ENCODE assay signal across 8 cellular contexts in the genomic region with DNA sequence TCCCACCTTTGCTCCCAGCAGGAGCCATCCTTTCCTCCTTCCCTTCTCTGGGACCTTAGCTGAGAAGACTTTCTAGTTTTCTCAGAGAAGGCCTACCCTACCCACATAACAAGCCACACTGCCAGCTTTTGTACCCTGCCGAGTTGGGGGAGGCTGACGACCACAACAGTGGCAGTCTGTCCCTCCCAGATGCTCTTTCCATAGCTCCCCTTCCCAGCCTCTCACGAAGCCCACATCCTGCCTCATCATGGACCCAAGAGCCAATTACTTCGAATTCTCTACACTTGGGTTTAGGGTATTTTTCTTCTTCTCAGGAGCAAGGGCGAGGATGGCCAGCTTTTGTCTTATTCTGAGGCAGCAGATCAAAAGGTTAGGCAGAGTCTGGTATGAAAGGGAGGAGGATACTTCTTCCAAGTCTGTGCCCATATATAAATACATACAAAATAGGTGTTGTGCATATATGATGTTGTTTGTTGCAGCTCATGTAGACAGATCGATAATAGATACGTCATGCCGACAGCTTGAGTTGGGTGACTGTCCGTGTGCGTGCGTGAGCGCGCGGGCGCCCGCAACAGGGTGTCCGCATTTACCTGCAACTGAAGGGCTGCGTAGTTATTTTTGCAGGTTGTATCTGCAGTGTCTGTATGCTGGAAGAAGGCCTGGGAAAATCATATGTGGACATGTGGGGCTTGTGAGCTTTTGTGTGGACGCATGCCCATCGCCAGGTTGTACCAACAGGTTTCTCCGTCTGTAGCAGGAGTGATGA. TPM values are rescaled to one million over a fixed set of nuclear protein-coding genes. Genes with fewer than 3 reads are reported as not detected.
DNase-seq lines count a peak whose midpoint lies in the region; ATAC-seq lines count a peak whose summit lies in the region.

No MANE protein-coding gene starts in this region.

- H3K4me3 Mint-ChIP-seq in activated T-cell treated with anti-CD3 and anti-CD28 coated beads, Interleukin-2, amount 50 U/mL, for 4 hours = peak overlapping the region; percentile 80
- peak overlapping the region; percentile 88 for H3K4me3 Mint-ChIP-seq in activated T-helper 17 cell treated with anti-CD3 and anti-CD28 coated beads, Interleukin-2, amount 50 U/mL, for 72 hours

- peak overlapping the region; percentile 20 for H3K27ac Mint-ChIP-seq in activated T-helper 17 cell treated with anti-CD3 and anti-CD28 coated beads, Interleukin-2, amount 50 U/mL, for 72 hours

- H3K4me3 ChIP-seq in iPS-15b (ENCODE audit: low read depth, low read length) (peak overlapping the region; percentile 74), stomach smooth muscle (ENCODE audit: low read length in 2 of 2) (peak overlapping the region; percentile 18 to 68)

- no peak for DNase-seq in activated T-cell treated with anti-CD3 and anti-CD28 coated beads, Interleukin-2, amount 50 U/mL, for 4 hours
- DNase-seq in activated T-cell treated with anti-CD3 and anti-CD28 coated beads, Interleukin-2, amount 50 U/mL, for 1 hour = no peak
- no peak for DNase-seq in NCI-H2196 (lab: John Stamatoyannopoulos, UW; ENCODE audit: unreplicated experiment)

- peaks cover 14% of the 10 kb centered on the region for H3K4me1 Mint-ChIP-seq in activated T-cell treated with anti-CD3 and anti-CD28 coated beads, Interleukin-2, amount 50 U/mL, for 4 hours (ENCODE audit: low read depth)
- peaks cover 12% of the 10 kb centered on the region for H3K4me1 Mint-ChIP-seq in activated T-helper 17 cell treated with anti-CD3 and anti-CD28 coated beads, Interleukin-2, amount 50 U/mL, for 72 hours

- H3K9me3 Mint-ChIP-seq in activated T-cell treated with anti-CD3 and anti-CD28 coated beads, Interleukin-2, amount 50 U/mL, for 4 hours = no peaks in the 10 kb centered on the region
- H3K9me3 Mint-ChIP-seq in activated T-helper 17 cell treated with anti-CD3 and anti-CD28 coated beads, Interleukin-2, amount 50 U/mL, for 72 hours = no peaks in the 10 kb centered on the region

- H3K9ac ChIP-seq in iPS-15b (ENCODE audit: low read depth, low read length) (no peak overlapping the region), stomach smooth muscle (ENCODE audit: low read length in 2 of 2) (no peak overlapping the region)

- H3K9me3 ChIP-seq in iPS-15b (ENCODE audit: control insufficient read depth, insufficient read depth, low read length) (no peaks in the 10 kb centered on the region), stomach smooth muscle (ENCODE audit: control insufficient read depth in 2 of 2, low read length in 2 of 2) (no peaks in the 10 kb centered on the region)

- H3K4me1 ChIP-seq in iPS-15b (ENCODE audit: control insufficient read depth, insufficient read depth, low read length) (peaks cover 3% of the 10 kb centered on the region), stomach smooth muscle (ENCODE audit: control insufficient read depth, insufficient read depth, low read length) (peaks cover 15% of the 10 kb centered on the region)

- H3K27ac ChIP-seq in stomach smooth muscle (ENCODE audit: low read length) = no peak overlapping the region

- ATAC-seq in activated T-cell treated with anti-CD3 and anti-CD28 coated beads, Interleukin-2, amount 50 U/mL, for 4 hours = no peak
- no peak for ATAC-seq in activated T-helper 17 cell treated with anti-CD3 and anti-CD28 coated beads, Interleukin-2, amount 50 U/mL, for 72 hours (replicated peaks)
- no peak for ATAC-seq in GM19395 (IDR thresholded peaks at IDR 0.05; ENCODE audit: unreplicated experiment)
- ATAC-seq in HG02678 (IDR thresholded peaks at IDR 0.05; ENCODE audit: unreplicated experiment) = no peak

- peaks cover 96% of the 10 kb centered on the region for H3K27me3 ChIP-seq in iPS-15b (ENCODE audit: control insufficient read depth, insufficient read depth, low read length)
- peaks cover 44 to 50% of the 10 kb centered on the region in 2 donors for H3K27me3 ChIP-seq in stomach smooth muscle (ENCODE audit: control insufficient read depth in 1 of 2, insufficient read depth in 2 of 2, low read length in 2 of 2)

- no peaks in the 10 kb centered on the region for H3K36me3 ChIP-seq in iPS-15b (ENCODE audit: control insufficient read depth, insufficient read depth, low read length)
- no peaks in the 10 kb centered on the region for H3K36me3 ChIP-seq in stomach smooth muscle (ENCODE audit: control insufficient read depth in 2 of 2, insufficient read depth in 2 of 2, low read length in 2 of 2)

- no peaks in the 10 kb centered on the region for H3K36me3 Mint-ChIP-seq in activated T-cell treated with anti-CD3 and anti-CD28 coated beads, Interleukin-2, amount 50 U/mL, for 4 hours (ENCODE audit: insufficient read depth)
- H3K36me3 Mint-ChIP-seq in activated T-helper 17 cell treated with anti-CD3 and anti-CD28 coated beads, Interleukin-2, amount 50 U/mL, for 72 hours (ENCODE audit: low read depth) = no peaks in the 10 kb centered on the region

- peaks cover 4% of the 10 kb centered on the region for H3K27me3 Mint-ChIP-seq in activated T-cell treated with anti-CD3 and anti-CD28 coated beads, Interleukin-2, amount 50 U/mL, for 4 hours (ENCODE audit: low read depth)
- H3K27me3 Mint-ChIP-seq in activated T-helper 17 cell treated with anti-CD3 and anti-CD28 coated beads, Interleukin-2, amount 50 U/mL, for 72 hours = no peaks in the 10 kb centered on the region

RNA-seq across cellular contexts. Expression of a gene that starts 0.8 kb away (rescaled TPM):
- total RNA-seq in activated T-cell treated with anti-CD3 and anti-CD28 coated beads, Interleukin-2, amount 50 U/mL, for 4 hours = 1 to 10 TPM; 1.2 to 2.4 (median 1.6) TPM
- total RNA-seq in activated T-helper 17 cell treated with anti-CD3 and anti-CD28 coated beads, Interleukin-2, amount 50 U/mL, for 72 hours = 1 to 10 TPM; 7.3 to 8.0 TPM

RNA-seq across cellular contexts. Expression of a gene that starts 13.2 kb away (rescaled TPM):
- total RNA-seq in activated T-cell treated with anti-CD3 and anti-CD28 coated beads, Interleukin-2, amount 50 U/mL, for 4 hours = not detected
- not detected for total RNA-seq in activated T-helper 17 cell treated with anti-CD3 and anti-CD28 coated beads, Interleukin-2, amount 50 U/mL, for 72 hours

RNA-seq across cellular contexts. Expression of a gene that starts 23.2 kb away (rescaled TPM):
- total RNA-seq in activated T-cell treated with anti-CD3 and anti-CD28 coated beads, Interleukin-2, amount 50 U/mL, for 4 hours = under 1 TPM; 0.40 to 0.66 (median 0.65) TPM
- total RNA-seq in activated T-helper 17 cell treated with anti-CD3 and anti-CD28 coated beads, Interleukin-2, amount 50 U/mL, for 72 hours = under 1 TPM; 0.50 to 0.84 TPM
